ENCODE assay signal across 20 cellular contexts in genomic region chr20:25303292-25304024, GRCh38. TPM values are rescaled to one million over a fixed set of nuclear protein-coding genes. Genes with fewer than 3 reads are reported as not detected.
DNase-seq lines count a peak whose midpoint lies in the region; ATAC-seq and TF ChIP-seq lines count a peak whose summit lies in the region.
"Had no signal": no experiment of that assay in that cellular context is flagged by ENCODE, and none has a peak within 500 bp of the region (broad histone marks: within the 10 kb centered on the region; RNA-seq: fewer than 3 reads in every experiment).

No MANE protein-coding gene starts in this region.

- H3K27me3 ChIP-seq in right atrium auricular region (no peaks in the 10 kb centered on the region), mesenchymal stem cell (ENCODE audit: control insufficient read depth in 1 of 2, insufficient read depth in 1 of 2, low read length in 2 of 2) (no peaks in the 10 kb centered on the region), aorta (ENCODE audit: control insufficient read depth in 1 of 2, insufficient read depth in 2 of 2, low read length in 1 of 2) (no peaks in the 10 kb centered on the region), GM23248 (replicated peaks; ENCODE audit: insufficient read depth) (no peaks in the 10 kb centered on the region)
- H3K27me3 ChIP-seq: MG63, SJSA1 had no signal

- POLR2A ChIA-PET in HEK293T (lab: Yijun Ruan, JAX), result no interaction called here

- H3K79me2 ChIP-seq in GM23248 (ENCODE audit: insufficient read depth), result no peaks in the 10 kb centered on the region

- H4K91ac ChIP-seq in mesenchymal stem cell (ENCODE audit: low read length), result peak overlapping the region; percentile 21

- H2AK5ac ChIP-seq in mesenchymal stem cell (ENCODE audit: low read length, severe bottlenecking), result no peak overlapping the region

- H3K27ac ChIP-seq in right atrium auricular region, result no peak overlapping the region
- no peak overlapping the region for H3K27ac ChIP-seq in mesenchymal stem cell (ENCODE audit: low read length, poor library complexity, severe bottlenecking)
- H3K27ac ChIP-seq in aorta (ENCODE audit: low read depth in 1 of 2, low read length in 2 of 2), result peak overlapping the region in 1 of 2 donors; percentile 18
- H3K27ac ChIP-seq in GM23248, result no peak overlapping the region
- H3K27ac ChIP-seq: PC-9, SJSA1 had no signal

- TF ChIP-seq CTCF in right atrium auricular region (IDR thresholded peaks at IDR 0.05), result no peak

- no peak overlapping the region for H3K4ac ChIP-seq in mesenchymal stem cell (ENCODE audit: low read depth in 1 of 2, low read length in 2 of 2)

- no peaks in the 10 kb centered on the region for H3K9me3 Mint-ChIP-seq in activated T-helper 2 cell treated with anti-CD3 and anti-CD28 coated beads, Interferon-gamma antibody, Interleukin-2, Interleukin-4, amounts not matched to agents 10 μg/mL and 5 μg/mL and 100 μg/mL, durations not matched to agents 14 hours and 24 hours and 36 hours
- H3K9me3 Mint-ChIP-seq: CD8-positive, alpha-beta memory T cell had no signal

- no peak overlapping the region for H3K23ac ChIP-seq in mesenchymal stem cell (ENCODE audit: low read length in 2 of 2)

- no peaks in the 10 kb centered on the region for H3K9me3 ChIP-seq in right atrium auricular region
- H3K9me3 ChIP-seq in mesenchymal stem cell (ENCODE audit: control insufficient read depth, low read length), result no peaks in the 10 kb centered on the region
- H3K9me3 ChIP-seq in aorta (ENCODE audit: control insufficient read depth, low read length), result no peaks in the 10 kb centered on the region
- no peaks in the 10 kb centered on the region for H3K9me3 ChIP-seq in GM23248 (ENCODE audit: low read depth)
- H3K9me3 ChIP-seq: MG63, SJSA1 had no signal

- H2AFZ ChIP-seq in mesenchymal stem cell (ENCODE audit: low read depth, low read length), result no peak overlapping the region
- no peak overlapping the region for H2AFZ ChIP-seq in GM23248
- H2AFZ ChIP-seq: PC-9 had no signal

- peaks cover 0 to 24% of the 10 kb centered on the region in 2 donors for H3K4me1 ChIP-seq in right atrium auricular region
- H3K4me1 ChIP-seq in mesenchymal stem cell (ENCODE audit: control insufficient read depth, insufficient read depth, low read depth, low read length), result peaks cover 37% of the 10 kb centered on the region
- H3K4me1 ChIP-seq in aorta (ENCODE audit: control insufficient read depth in 1 of 2, insufficient read depth in 2 of 2, low read length in 2 of 2), result no peaks in the 10 kb centered on the region
- H3K4me1 ChIP-seq in GM23248 (ENCODE audit: insufficient read depth), result no peaks in the 10 kb centered on the region; the same call in 1 of the 2 replicates

- peaks cover 5% of the 10 kb centered on the region for H3K36me3 Mint-ChIP-seq in activated T-helper 2 cell treated with anti-CD3 and anti-CD28 coated beads, Interferon-gamma antibody, Interleukin-2, Interleukin-4, amounts not matched to agents 10 μg/mL and 5 μg/mL and 100 μg/mL, durations not matched to agents 14 hours and 24 hours and 36 hours (ENCODE audit: low read depth)

- H3K18ac ChIP-seq in mesenchymal stem cell (ENCODE audit: low read depth in 1 of 2, low read length in 2 of 2), result no peak overlapping the region

- peaks cover 22% of the 10 kb centered on the region for H3F3A ChIP-seq in GM23248 (ENCODE audit: insufficient read depth)

- H3K9ac ChIP-seq in mesenchymal stem cell (ENCODE audit: low read length) (no peak overlapping the region), GM23248 (no peak overlapping the region)

- H3K79me1 ChIP-seq in mesenchymal stem cell (replicated peaks; ENCODE audit: low read length, poor library complexity, severe bottlenecking), result peaks cover 4% of the 10 kb centered on the region

- H2BK15ac ChIP-seq in mesenchymal stem cell (ENCODE audit: low read depth, poor library complexity, severe bottlenecking), result no peak overlapping the region

- H3K4me1 Mint-ChIP-seq in activated T-helper 2 cell treated with anti-CD3 and anti-CD28 coated beads, Interferon-gamma antibody, Interleukin-2, Interleukin-4, amounts not matched to agents 10 μg/mL and 5 μg/mL and 100 μg/mL, durations not matched to agents 14 hours and 24 hours and 36 hours (ENCODE audit: low read depth), result no peaks in the 10 kb centered on the region
- H3K4me1 Mint-ChIP-seq: CD8-positive, alpha-beta memory T cell had no signal

- H2BK12ac ChIP-seq in mesenchymal stem cell (ENCODE audit: low read length in 2 of 2), result no peak overlapping the region

- H2BK120ac ChIP-seq in mesenchymal stem cell (ENCODE audit: low read depth, low read length), result no peak overlapping the region

- WGBS in mesenchymal stem cell, result 98% methylated on average over 10 of the region's 12 CpGs
- 91% methylated on average over 12 of the region's 12 CpGs for WGBS in aorta, 2 donors
- WGBS in GM23248 (ENCODE audit: low coverage in 1 of 2, low lambda C conversion rate in 2 of 2, missing lambda C conversion rate in 2 of 2), 2 experiments, result 90 to 94% methylated on average over 12 of the region's 12 CpGs

- H4K8ac ChIP-seq in mesenchymal stem cell (ENCODE audit: low read length), result no peak overlapping the region

- no peaks in the 10 kb centered on the region for H3K27me3 Mint-ChIP-seq in activated T-helper 2 cell treated with anti-CD3 and anti-CD28 coated beads, Interferon-gamma antibody, Interleukin-2, Interleukin-4, amounts not matched to agents 10 μg/mL and 5 μg/mL and 100 μg/mL, durations not matched to agents 14 hours and 24 hours and 36 hours (ENCODE audit: low read depth)

- H3K9me2 ChIP-seq in GM23248 (ENCODE audit: insufficient read depth), result no peaks in the 10 kb centered on the region

- H4K20me1 ChIP-seq in GM23248 (ENCODE audit: insufficient read depth), result no peaks in the 10 kb centered on the region

- in situ Hi-C loops in GM23248 (cut with MboI), result no loop called here

- ATAC-seq in left ventricle myocardium superior, result no peak
- peak; percentile 8 for ATAC-seq in aorta (ENCODE audit: low FRiP score)

- H3K4me3 Mint-ChIP-seq in activated T-helper 2 cell treated with anti-CD3 and anti-CD28 coated beads, Interferon-gamma antibody, Interleukin-2, Interleukin-4, amounts not matched to agents 10 μg/mL and 5 μg/mL and 100 μg/mL, durations not matched to agents 14 hours and 24 hours and 36 hours (ENCODE audit: low read depth), result no peak overlapping the region
- H3K4me3 Mint-ChIP-seq: CD8-positive, alpha-beta memory T cell had no signal

- H3K36me3 ChIP-seq in right atrium auricular region, result no peaks in the 10 kb centered on the region
- H3K36me3 ChIP-seq in mesenchymal stem cell (ENCODE audit: control insufficient read depth in 1 of 2, insufficient read depth in 2 of 2, low read depth in 1 of 2, low read length in 2 of 2), result peaks cover 36 to 60% of the 10 kb centered on the region in 2 experiments
- peaks cover 0 to 3% of the 10 kb centered on the region in 2 donors for H3K36me3 ChIP-seq in aorta (ENCODE audit: control insufficient read depth in 1 of 2, insufficient read depth in 2 of 2, low read length in 1 of 2)
- 0 out of 2 replicates have a peak, but pooled peaks cover 5% of the 10 kb centered on the region for H3K36me3 ChIP-seq in GM23248 (ENCODE audit: low read depth)
- H3K36me3 ChIP-seq: MG63 had no signal

- H3K4me3 ChIP-seq in right atrium auricular region (no peak overlapping the region), mesenchymal stem cell (ENCODE audit: insufficient read depth in 1 of 2, low read depth in 1 of 2, low read length in 2 of 2) (no peak overlapping the region), aorta (ENCODE audit: low read length in 2 of 2) (no peak overlapping the region), GM23248 (no peak overlapping the region)
- H3K4me3 ChIP-seq: MG63, PC-9, SJSA1 had no signal

- H3K14ac ChIP-seq in mesenchymal stem cell (ENCODE audit: low read length in 2 of 2), result no peak overlapping the region

- CTCF ChIA-PET in HEK293T (lab: Yijun Ruan, JAX), result no interaction called here

- no peak overlapping the region for H3K27ac Mint-ChIP-seq in activated T-helper 2 cell treated with anti-CD3 and anti-CD28 coated beads, Interferon-gamma antibody, Interleukin-2, Interleukin-4, amounts not matched to agents 10 μg/mL and 5 μg/mL and 100 μg/mL, durations not matched to agents 14 hours and 24 hours and 36 hours

- intact Hi-C loops in left ventricle myocardium superior (cut with micrococcal nuclease) (no loop called here), aorta (cut with DNase I) (no loop called here)
- intact Hi-C loops in activated T-helper 2 cell treated with anti-CD3 and anti-CD28 coated beads, Interferon-gamma antibody, Interleukin-2, Interleukin-4, amounts not matched to agents 10 μg/mL and 5 μg/mL and 100 μg/mL, durations not matched to agents 14 hours and 24 hours and 36 hours (cut with micrococcal nuclease), result no loop called here

- H2BK5ac ChIP-seq in mesenchymal stem cell (ENCODE audit: low read depth, low read length, poor library complexity, severe bottlenecking), result no peak overlapping the region

- H3K4me2 ChIP-seq in mesenchymal stem cell (ENCODE audit: low read length, poor library complexity, severe bottlenecking) (no peak overlapping the region), GM23248 (ENCODE audit: unreplicated experiment) (no peak overlapping the region)
- H3K4me2 ChIP-seq: PC-9 had no signal

- DNase-seq in left ventricle myocardium superior (peak; percentile 21), right atrium auricular region (ENCODE audit: low spot score) (no peak), HEK293T (ENCODE audit: extremely low spot score) (no peak), mesenchymal stem cell (no peak), aorta (no peak), GM23248 (no peak)
- DNase-seq in activated T-helper 2 cell treated with anti-CD3 and anti-CD28 coated beads, Interferon-gamma antibody, Interleukin-2, Interleukin-4, amounts not matched to agents 10 μg/mL and 5 μg/mL and 100 μg/mL, durations not matched to agents 14 hours and 24 hours and 36 hours (ENCODE audit: low spot score), result no peak
- DNase-seq: ACHN; C1 segment of cervical spinal cord; CD8-positive, alpha-beta memory T cell; DMS79; Kasumi-1; MG63; NCI-H1048; NCI-H1436; NCI-H1930; NCI-H345; NCI-H526; PC-9 had no signal

TF ChIP-seq in HEK293T, 16 proteins besides CTCF, POLR2A, EP300 and RAD21 (continues in another document):
- TF ChIP-seq LEF1 (IDR thresholded peaks at IDR 0.05; ENCODE audit: borderline replicate concordance), result no peak
- TF ChIP-seq FOXM1 (IDR thresholded peaks at IDR 0.05; ENCODE audit: borderline replicate concordance), result no peak
- no peak for TF ChIP-seq ELF4 (IDR thresholded peaks at IDR 0.05)
- no peak for TF ChIP-seq BHLHE40 (IDR thresholded peaks at IDR 0.05; ENCODE audit: borderline replicate concordance)
- no peak for TF ChIP-seq TARDBP (IDR thresholded peaks at IDR 0.05)

RNA-seq across cellular contexts. Expression of gene PYGB, which starts 55.6 kb away (rescaled TPM):
- total RNA-seq in left ventricle myocardium superior (205 TPM), right atrium auricular region (100 to 1,000 TPM; 145 to 174 TPM), aorta (10 to 100 TPM; 92.8 to 95.2 TPM)
- 50.3 TPM for polyA plus RNA-seq in mesenchymal stem cell (2013, experiment 1 of 2)
- 48.3 TPM for polyA plus RNA-seq in mesenchymal stem cell (2013, experiment 2 of 2)
- polyA plus RNA-seq in aorta (100 to 1,000 TPM in 1 of 2 donors, 10 to 100 TPM in 1; 37.9 to 143 TPM), GM23248 (2016; fragmentation: Nextera tagmentation; extraction: Ambion mirVana) (74.1 and 78.3 TPM in 2 replicates)
- 116 and 123 TPM in 2 replicates for total RNA-seq in GM23248 (2014; rRNA removed; shearing (Covaris generic))
- 34.5 and 37.1 TPM in 2 replicates for total RNA-seq in activated T-helper 2 cell treated with anti-CD3 and anti-CD28 coated beads, Interferon-gamma antibody, Interleukin-2, Interleukin-4, amounts not matched to agents 10 μg/mL and 5 μg/mL and 100 μg/mL, durations not matched to agents 14 hours and 24 hours and 36 hours
